In the genomic region with DNA sequence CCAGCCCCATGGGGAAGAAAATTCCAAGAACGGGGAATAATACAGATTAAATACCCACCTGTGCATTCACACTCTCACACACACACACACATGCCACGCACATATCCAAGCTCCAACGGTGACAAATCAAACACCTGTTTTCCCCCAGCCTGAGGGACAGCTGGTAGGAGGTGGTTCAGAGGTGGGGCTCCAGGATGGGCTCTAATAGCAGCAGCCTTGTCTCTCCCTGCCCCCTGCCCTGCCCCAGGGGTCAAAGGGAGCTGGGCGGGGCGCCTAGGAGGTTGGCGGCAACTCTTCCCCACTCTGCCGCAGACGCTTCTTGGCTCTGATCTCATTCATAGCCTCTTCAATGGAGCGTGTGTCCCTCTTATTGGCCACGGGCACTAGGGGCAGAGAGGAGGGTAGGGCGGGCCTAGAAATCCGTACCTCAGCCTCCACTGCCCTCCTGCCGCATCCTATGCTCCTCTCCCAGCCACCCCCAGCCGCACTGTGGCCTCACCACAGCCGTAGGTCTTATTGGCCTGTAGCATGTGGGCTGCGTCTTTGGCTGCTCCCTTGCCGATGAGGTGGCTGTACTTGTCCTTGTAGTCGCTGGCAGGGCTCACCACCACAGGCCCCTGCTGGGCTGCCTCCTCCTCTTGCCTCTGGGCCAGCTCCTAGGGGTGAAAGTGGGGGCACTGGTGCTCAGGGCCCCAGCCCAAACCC, we compare ENCODE assay signal across 1 cellular context.
TF ChIP-seq lines count a peak whose summit lies in the region.

No MANE protein-coding gene starts in this region.

TF ChIP-seq in HCT116, 20 proteins besides CTCF, POLR2A, EP300 and RAD21:
- TF ChIP-seq EGR1 (IDR thresholded peaks at IDR 0.05; ENCODE audit: low read depth) (no peak), JUND (IDR thresholded peaks at IDR 0.05) (no peak)
